Comparison of ENCODE assay signal across 31 cellular contexts in genomic region chr4:148868207-148868606, GRCh38.
"Had no signal": no experiment of that assay in that cellular context is flagged by ENCODE, and none has a peak within 500 bp of the region (broad histone marks: within the 10 kb centered on the region; RNA-seq: fewer than 3 reads in every experiment).

No MANE protein-coding gene starts in this region.

- H3K4me3 Mint-ChIP-seq: activated B cell treated with CpG ODN at 0.5 μM for 24 hours; activated CD4-positive, alpha-beta T cell treated with anti-CD3 and anti-CD28 coated beads, Interleukin-2, amount 10 ng/mL, durations not matched to agents 24 days and 14 days; activated CD8-positive, alpha-beta memory T cell treated with anti-CD3 and anti-CD28 coated beads, Interleukin-2, amount 10 ng/mL, durations not matched to agents 7 days and 5 days; activated naive CD8-positive, alpha-beta T cell treated with anti-CD3 and anti-CD28 coated beads, Interleukin-2, amount 50 U/mL, for 24 hours; activated T-cell treated with anti-CD3 and anti-CD28 coated beads, Interleukin-2, amount 50 U/mL, for 24 hours; central memory CD8-positive, alpha-beta T cell; T-cell had no signal

- H3K4me3 ChIP-seq: ascending aorta, SK-N-MC had no signal

- H3K27me3 Mint-ChIP-seq: activated B cell treated with CpG ODN at 0.5 μM for 24 hours; activated CD4-positive, alpha-beta T cell treated with anti-CD3 and anti-CD28 coated beads, Interleukin-2, amount 10 ng/mL, durations not matched to agents 24 days and 14 days; activated CD8-positive, alpha-beta memory T cell treated with anti-CD3 and anti-CD28 coated beads, Interleukin-2, amount 10 ng/mL, durations not matched to agents 7 days and 5 days; activated naive CD8-positive, alpha-beta T cell treated with anti-CD3 and anti-CD28 coated beads, Interleukin-2, amount 50 U/mL, for 24 hours; activated T-cell treated with anti-CD3 and anti-CD28 coated beads, Interleukin-2, amount 50 U/mL, for 24 hours; central memory CD8-positive, alpha-beta T cell had no signal

- H3K9me3 ChIP-seq: ascending aorta had no signal

- H3K4me1 ChIP-seq: ascending aorta had no signal

- H3K27ac Mint-ChIP-seq: activated B cell treated with CpG ODN at 0.5 μM for 24 hours; activated CD4-positive, alpha-beta T cell treated with anti-CD3 and anti-CD28 coated beads, Interleukin-2, amount 10 ng/mL, durations not matched to agents 24 days and 14 days; activated CD8-positive, alpha-beta memory T cell treated with anti-CD3 and anti-CD28 coated beads, Interleukin-2, amount 10 ng/mL, durations not matched to agents 7 days and 5 days; activated naive CD4-positive, alpha-beta T cell treated with anti-CD3 and anti-CD28 coated beads, Interleukin-2, amount 50 U/mL, for 72 hours; activated naive CD8-positive, alpha-beta T cell treated with anti-CD3 and anti-CD28 coated beads, Interleukin-2, amount 50 U/mL, for 24 hours; activated T-cell treated with anti-CD3 and anti-CD28 coated beads, Interleukin-2, amount 50 U/mL, for 24 hours; T-cell had no signal

- ATAC-seq: activated CD8-positive, alpha-beta memory T cell treated with anti-CD3 and anti-CD28 coated beads, Interleukin-2, amount 10 ng/mL, durations not matched to agents 7 days and 5 days; activated naive CD4-positive, alpha-beta T cell treated with anti-CD3 and anti-CD28 coated beads, Interleukin-2, amount 50 U/mL, for 72 hours; activated naive CD8-positive, alpha-beta T cell treated with anti-CD3 and anti-CD28 coated beads, Interleukin-2, amount 50 U/mL, for 24 hours; Panc1; Right ventricle myocardium inferior; T-cell had no signal

- H3K27ac ChIP-seq: ascending aorta, SK-N-MC had no signal

- H3K4me1 Mint-ChIP-seq: activated B cell treated with CpG ODN at 0.5 μM for 24 hours; activated CD4-positive, alpha-beta T cell treated with anti-CD3 and anti-CD28 coated beads, Interleukin-2, amount 10 ng/mL, durations not matched to agents 24 days and 14 days; activated CD8-positive, alpha-beta memory T cell treated with anti-CD3 and anti-CD28 coated beads, Interleukin-2, amount 10 ng/mL, durations not matched to agents 7 days and 5 days; activated naive CD8-positive, alpha-beta T cell treated with anti-CD3 and anti-CD28 coated beads, Interleukin-2, amount 50 U/mL, for 24 hours; central memory CD8-positive, alpha-beta T cell; T-cell had no signal

- FAIRE-seq: bronchial epithelial cell, TTC549 had no signal

- DNase-seq: activated B cell treated with CpG ODN at 0.5 μM for 24 hours; activated CD4-positive, alpha-beta T cell treated with anti-CD3 and anti-CD28 coated beads for 1 hour; activated CD4-positive, alpha-beta T cell treated with anti-CD3 and anti-CD28 coated beads, Interleukin-2, amount 10 ng/mL, durations not matched to agents 24 days and 14 days; activated CD4-positive, alpha-beta T cell treated with anti-CD3 and anti-CD28 coated beads, Interleukin-2, amount 50 U/mL, for 48 hours; activated CD8-positive, alpha-beta memory T cell treated with anti-CD3 and anti-CD28 coated beads, Interleukin-2, amount 10 ng/mL, durations not matched to agents 7 days and 5 days; activated effector memory CD4-positive, alpha-beta T cell treated with anti-CD3 and anti-CD28 coated beads, Interleukin-2, amount 50 U/mL, for 16 hours; activated naive CD4-positive, alpha-beta T cell treated with Interleukin-2 at 50 U/mL for 16 hours; activated naive CD8-positive, alpha-beta T cell treated with anti-CD3 and anti-CD28 coated beads, Interleukin-2, amount 50 U/mL, for 24 hours; activated T-cell treated with anti-CD3 and anti-CD28 coated beads, Interleukin-2, amount 50 U/mL, for 24 hours; amniotic stem cell; NCI-H1092; NCI-H1417 treated with DMSO at 0.1 percent for 48 hours; NCI-H1694; NCI-H2029; NCI-H2107; NCI-H2171 treated with DMSO at 0.1 percent for 48 hours; NCI-H226; NCI-H526; NCI-H774; RPMI8226; T-cell; T-helper 2 cell; T1000 had no signal

- H3K27me3 ChIP-seq: ascending aorta had no signal

- H3K9me3 Mint-ChIP-seq: activated CD4-positive, alpha-beta T cell treated with anti-CD3 and anti-CD28 coated beads, Interleukin-2, amount 10 ng/mL, durations not matched to agents 24 days and 14 days; activated naive CD4-positive, alpha-beta T cell treated with anti-CD3 and anti-CD28 coated beads, Interleukin-2, amount 50 U/mL, for 72 hours; activated naive CD8-positive, alpha-beta T cell treated with anti-CD3 and anti-CD28 coated beads, Interleukin-2, amount 50 U/mL, for 24 hours; activated T-cell treated with anti-CD3 and anti-CD28 coated beads, Interleukin-2, amount 50 U/mL, for 24 hours; central memory CD8-positive, alpha-beta T cell; T-cell had no signal

- H3K36me3 ChIP-seq: ascending aorta had no signal

- H3K36me3 Mint-ChIP-seq: activated CD8-positive, alpha-beta memory T cell treated with anti-CD3 and anti-CD28 coated beads, Interleukin-2, amount 10 ng/mL, durations not matched to agents 7 days and 5 days; activated naive CD4-positive, alpha-beta T cell treated with anti-CD3 and anti-CD28 coated beads, Interleukin-2, amount 50 U/mL, for 72 hours had no signal
